In the genomic region with DNA sequence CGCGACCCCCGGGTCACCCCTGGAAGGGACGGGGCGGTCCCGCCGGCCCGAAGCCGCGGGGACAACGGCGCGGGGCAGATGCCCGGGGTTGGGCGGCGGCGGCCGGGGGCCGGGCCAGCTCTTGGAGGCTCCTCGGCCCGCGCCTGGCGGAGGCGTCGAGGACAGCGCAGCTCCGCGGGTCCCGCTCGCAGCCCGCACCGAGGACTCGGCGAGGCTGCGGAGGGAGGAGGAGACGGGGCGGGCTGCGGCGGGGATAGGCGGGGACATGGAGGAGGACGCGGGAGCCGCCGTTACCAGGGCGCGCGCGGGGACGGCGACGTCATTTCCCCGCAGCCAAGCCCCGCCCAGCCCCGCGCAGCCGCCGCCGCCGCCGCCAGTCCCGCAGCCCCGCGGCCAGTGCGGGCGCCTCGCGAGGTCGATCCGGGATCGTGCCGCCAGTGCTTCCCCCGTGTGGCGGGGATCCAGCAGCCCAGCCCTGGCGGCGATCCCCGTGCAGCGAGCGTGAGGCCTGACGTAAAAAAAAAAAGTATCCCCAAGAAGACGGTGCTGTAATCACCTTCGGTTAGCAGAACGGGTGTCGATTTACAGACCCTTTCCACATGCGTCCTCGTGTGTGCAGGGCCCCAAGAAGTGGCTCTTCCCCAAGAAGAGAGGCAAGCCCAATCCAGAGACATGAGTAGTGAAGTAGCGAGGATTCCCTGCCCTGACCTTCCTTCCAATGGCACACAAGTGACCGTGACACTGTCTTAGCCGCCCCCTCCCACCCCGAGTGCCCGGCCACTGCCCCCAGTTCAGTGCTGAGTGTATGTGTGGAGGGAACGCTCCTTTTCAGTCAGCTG, we compare ENCODE assay signal across 8 cellular contexts. TPM values are rescaled to one million over a fixed set of nuclear protein-coding genes. Genes with fewer than 3 reads are reported as not detected.
DNase-seq lines count a peak whose midpoint lies in the region; ATAC-seq and TF ChIP-seq lines count a peak whose summit lies in the region.

A gene with protein sequence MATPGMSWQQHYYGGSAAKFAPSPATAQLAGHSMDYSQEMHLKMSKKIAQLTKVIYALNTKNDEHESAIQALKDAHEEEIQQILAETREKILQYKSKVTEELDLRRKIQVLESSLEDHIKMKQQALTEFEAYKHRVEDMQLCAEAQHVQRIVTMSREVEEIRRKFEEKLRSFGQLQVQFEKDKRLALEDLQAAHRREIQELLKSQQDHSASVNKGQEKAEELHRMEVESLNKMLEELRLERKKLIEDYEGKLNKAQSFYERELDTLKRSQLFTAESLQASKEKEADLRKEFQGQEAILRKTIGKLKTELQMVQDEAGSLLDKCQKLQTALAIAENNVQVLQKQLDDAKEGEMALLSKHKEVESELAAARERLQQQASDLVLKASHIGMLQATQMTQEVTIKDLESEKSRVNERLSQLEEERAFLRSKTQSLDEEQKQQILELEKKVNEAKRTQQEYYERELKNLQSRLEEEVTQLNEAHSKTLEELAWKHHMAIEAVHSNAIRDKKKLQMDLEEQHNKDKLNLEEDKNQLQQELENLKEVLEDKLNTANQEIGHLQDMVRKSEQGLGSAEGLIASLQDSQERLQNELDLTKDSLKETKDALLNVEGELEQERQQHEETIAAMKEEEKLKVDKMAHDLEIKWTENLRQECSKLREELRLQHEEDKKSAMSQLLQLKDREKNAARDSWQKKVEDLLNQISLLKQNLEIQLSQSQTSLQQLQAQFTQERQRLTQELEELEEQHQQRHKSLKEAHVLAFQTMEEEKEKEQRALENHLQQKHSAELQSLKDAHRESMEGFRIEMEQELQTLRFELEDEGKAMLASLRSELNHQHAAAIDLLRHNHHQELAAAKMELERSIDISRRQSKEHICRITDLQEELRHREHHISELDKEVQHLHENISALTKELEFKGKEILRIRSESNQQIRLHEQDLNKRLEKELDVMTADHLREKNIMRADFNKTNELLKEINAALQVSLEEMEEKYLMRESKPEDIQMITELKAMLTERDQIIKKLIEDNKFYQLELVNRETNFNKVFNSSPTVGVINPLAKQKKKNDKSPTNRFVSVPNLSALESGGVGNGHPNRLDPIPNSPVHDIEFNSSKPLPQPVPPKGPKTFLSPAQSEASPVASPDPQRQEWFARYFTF (minus strand): TSS at position 216 of the 839 bp plus-strand sequence. CDS start 365 bp downstream, outside the sequence.

- H3K4me3 ChIP-seq in AG04450 (ENCODE audit: low read depth, low read length) (peak within 1 kb of the TSS; percentile 62), duodenal mucosa (ENCODE audit: low read depth in 1 of 2, low read length in 2 of 2) (peak within 1 kb of the TSS; percentile 72 to 86), lung (peak within 1 kb of the TSS; percentile 85)

- DNase-seq in AG04450 (ENCODE audit: low read depth, low spot score): no peak
- peak; percentile 60 for DNase-seq in NCI-H526 treated with DMSO at 0.1 percent for 48 hours (lab: John Stamatoyannopoulos, UW)
- peak; percentile 63 to 72 for DNase-seq in activated CD4-positive, alpha-beta T cell treated with anti-CD3 and anti-CD28 coated beads, Interleukin-2, amount 50 U/mL, for 48 hours
- DNase-seq in lung (ENCODE audit: low spot score): peak; percentile 56
- peak; percentile 36 to 65 (median 47) for DNase-seq in stimulated activated CD4-positive, alpha-beta T cell treated with anti-CD3 and anti-CD28 coated beads, TNF-alpha, amount 100 ng/mL, for 24 hours (ENCODE audit: low read depth in 3 of 3)

- ATAC-seq in GM19023 (IDR thresholded peaks at IDR 0.05; ENCODE audit: unreplicated experiment) (peak; percentile 68), HG03175 (IDR thresholded peaks at IDR 0.05; ENCODE audit: unreplicated experiment) (peak; percentile 62), lung (ENCODE audit: insufficient read depth, low FRiP score) (peak; percentile 70)

- H3K4me1 ChIP-seq in duodenal mucosa (ENCODE audit: control insufficient read depth in 1 of 2, insufficient read depth in 2 of 2, low read length in 2 of 2) (peaks cover 5 to 12% of the 10 kb centered on the region in 2 donors), lung (ENCODE audit: control insufficient read depth in 2 of 2, insufficient read depth in 2 of 2, low read length in 2 of 2) (peaks cover 3 to 4% of the 10 kb centered on the region in 2 donors)

- H3K9me3 ChIP-seq in AG04450 (ENCODE audit: control insufficient read depth, insufficient read depth, low read length) (peaks cover 7% of the 10 kb centered on the region), duodenal mucosa (ENCODE audit: control insufficient read depth in 1 of 2, low read length in 2 of 2) (peaks cover 5 to 9% of the 10 kb centered on the region in 2 donors), lung (ENCODE audit: control insufficient read depth in 2 of 2, insufficient read depth in 1 of 2, low read length in 1 of 2) (peaks cover 0 to 6% of the 10 kb centered on the region in 2 donors)

- TF ChIP-seq CTCF in AG04450 (IDR thresholded peaks at IDR 0.05; ENCODE audit: low read depth, low read length) (no peak), lung (IDR thresholded peaks at IDR 0.05; ENCODE audit: control extremely low read depth, extremely low read depth) (no peak)

- no peak within 1 kb of the TSS for H3K27ac ChIP-seq in AG04450 (ENCODE audit: low read depth, low read length)
- H3K27ac ChIP-seq in duodenal mucosa (ENCODE audit: low read depth, low read length): no peak within 1 kb of the TSS
- peak within 1 kb of the TSS in 1 of 2 donors; percentile 96 for H3K27ac ChIP-seq in lung (ENCODE audit: low read depth in 1 of 2, low read length in 1 of 2)

- peaks cover 14% of the 10 kb centered on the region for H3K27me3 ChIP-seq in AG04450 (ENCODE audit: control insufficient read depth, insufficient read depth, low read length)
- peaks cover 0 to 13% of the 10 kb centered on the region in 2 donors for H3K27me3 ChIP-seq in duodenal mucosa (ENCODE audit: control insufficient read depth in 1 of 2, insufficient read depth in 2 of 2, low read length in 2 of 2)
- H3K27me3 ChIP-seq in lung (ENCODE audit: control insufficient read depth, insufficient read depth): no peaks in the 10 kb centered on the region

- CTCF ChIA-PET in AG04450 (lab: Charles Lee): interaction anchor here (0.9 kb wide), 1 partner anchor 51 kb away, joined by 3 read pairs; no protein-coding TSS in a partner anchor

- H3K9ac ChIP-seq in duodenal mucosa (ENCODE audit: low read depth in 1 of 2, low read length in 2 of 2): peak within 1 kb of the TSS; percentile 52 to 61

- H3K36me3 ChIP-seq in duodenal mucosa (ENCODE audit: control insufficient read depth in 1 of 2, insufficient read depth in 2 of 2, low read length in 2 of 2): no peaks in the 10 kb centered on the region
- no peaks in the 10 kb centered on the region for H3K36me3 ChIP-seq in lung (ENCODE audit: control insufficient read depth in 2 of 2, insufficient read depth in 2 of 2, low read length in 2 of 2)

- WGBS in lung, 2 donors: 0 to 1% methylated on average over 60 to 91 of the region's 91 CpGs

- POLR2A ChIA-PET in AG04450 (lab: Yijun Ruan, JAX): no interaction called here

RNA-seq across cellular contexts. Expression of the gene that starts here (rescaled TPM):
- polyA plus RNA-seq in AG04450 (2011; rRNA removed): 0.02 and 0.06 TPM in 2 replicates
- not detected in 2 replicates for polyA minus RNA-seq in AG04450 (2011; rRNA and poly(A)+ RNA removed)
- total RNA-seq in lung: 10 to 100 TPM; 18.7 to 63.4 TPM
- 10 to 100 TPM in 1 of 2 donors, 1 to 10 TPM in 1; 4.4 to 26.6 TPM for polyA plus RNA-seq in lung
